Comparison of ENCODE assay signal across 23 cellular contexts in the genomic region with DNA sequence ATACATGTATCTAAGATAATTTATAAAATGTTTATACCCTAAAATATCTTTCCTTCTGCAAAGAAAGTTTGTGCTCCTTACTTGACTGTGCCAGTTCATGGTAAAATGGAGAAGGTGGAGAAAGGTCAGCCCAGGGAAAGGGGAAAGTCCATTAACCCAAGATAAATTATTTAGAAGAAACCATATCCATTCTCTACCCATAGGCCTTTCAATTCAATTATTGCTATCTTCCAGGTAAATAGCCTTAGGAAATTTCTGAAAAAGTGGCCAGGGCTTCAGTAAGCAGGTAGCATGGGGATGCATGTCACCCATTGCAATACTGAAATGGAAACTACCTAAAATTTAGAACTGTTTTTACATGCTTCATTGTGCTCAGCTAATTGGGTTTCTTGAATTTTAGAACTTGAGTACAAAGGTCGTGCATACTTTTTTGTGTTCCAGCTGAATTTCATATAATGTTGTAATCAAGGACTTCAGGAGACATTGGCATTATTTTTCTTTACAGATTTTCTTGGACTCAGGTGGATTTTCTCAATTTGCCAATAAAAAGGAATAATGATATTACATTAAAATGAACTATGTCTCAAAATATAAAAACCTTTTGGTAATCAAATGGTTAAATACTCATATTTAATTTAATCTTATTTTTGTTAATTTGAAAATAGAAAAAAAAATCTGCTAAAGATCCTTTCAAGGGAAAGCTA.
DNase-seq lines count a peak whose midpoint lies in the region; ATAC-seq, FAIRE-seq and TF ChIP-seq lines count a peak whose summit lies in the region.
"Had no signal": no experiment of that assay in that cellular context is flagged by ENCODE, and none has a peak within 500 bp of the region (broad histone marks: within the 10 kb centered on the region; RNA-seq: fewer than 3 reads in every experiment).

No MANE protein-coding gene starts in this region.

- DNase-seq in nephron progenitor cell, result no peak
- DNase-seq in HTR-8/SVneo (ENCODE audit: insufficient read length, low spot score), result no peak
- DNase-seq in activated CD8-positive, alpha-beta memory T cell treated with anti-CD3 and anti-CD28 coated beads, Interleukin-2, amount 50 U/mL, for 48 hours, result no peak
- DNase-seq in NCI-H2227 (lab: John Stamatoyannopoulos, UW; ENCODE audit: unreplicated experiment), result no peak
- DNase-seq: activated CD4-positive, CD25-positive, alpha-beta regulatory T cell; activated T-cell treated with anti-CD3 and anti-CD28 coated beads, Interleukin-2, amount 50 U/mL, for 72 hours; cerebellar nuclear complex; DMS79; effector memory CD4-positive, alpha-beta T cell; mesenchymal stem cell; naive thymus-derived CD4-positive, alpha-beta T cell; NCI-H1417; NCI-H2171; ovary; sigmoid colon had no signal

- H3K9me3 Mint-ChIP-seq in nephron progenitor cell, result peaks cover 29% of the 10 kb centered on the region
- H3K9me3 Mint-ChIP-seq: stimulated activated effector memory CD8-positive, alpha-beta T cell treated with anti-CD3 and anti-CD28 coated beads, Interleukin-12 subunit alpha, Interleukin-12 subunit beta, amount 100 ng/mL, for 72 hours had no signal

- no peak for TF ChIP-seq POLR2A in GM18505 (IDR thresholded peaks at IDR 0.05; ENCODE audit: borderline replicate concordance, extremely low read depth, insufficient read depth, insufficient read length)

- H3K27ac Mint-ChIP-seq in nephron progenitor cell, result peak overlapping the region; percentile 45
- H3K27ac Mint-ChIP-seq: activated naive CD4-positive, alpha-beta T cell treated with anti-CD3 and anti-CD28 coated beads, Interleukin-2, amount 50 U/mL, for 72 hours; activated T-cell treated with anti-CD3 and anti-CD28 coated beads, Interleukin-2, amount 50 U/mL, for 72 hours; naive thymus-derived CD4-positive, alpha-beta T cell; stimulated activated effector memory CD8-positive, alpha-beta T cell treated with anti-CD3 and anti-CD28 coated beads, Interleukin-12 subunit alpha, Interleukin-12 subunit beta, amount 100 ng/mL, for 72 hours had no signal

- FAIRE-seq in HTR-8/SVneo (lab: Jason Lieb, UNC), result no peak
- FAIRE-seq: astrocyte, H1 had no signal

- H3K27me3 Mint-ChIP-seq in nephron progenitor cell (ENCODE audit: low read depth, poor library complexity), result peaks cover 3% of the 10 kb centered on the region

- H3K4me1 Mint-ChIP-seq in nephron progenitor cell, result peaks cover 17% of the 10 kb centered on the region
- H3K4me1 Mint-ChIP-seq: naive thymus-derived CD4-positive, alpha-beta T cell had no signal

- ATAC-seq in GM18505 (IDR thresholded peaks at IDR 0.05; ENCODE audit: unreplicated experiment) (peak; percentile 65), GM21360 (IDR thresholded peaks at IDR 0.05; ENCODE audit: unreplicated experiment) (peak; percentile 37), HG03442 (IDR thresholded peaks at IDR 0.05; ENCODE audit: unreplicated experiment) (peak; percentile 30), HG02571 (IDR thresholded peaks at IDR 0.05; ENCODE audit: unreplicated experiment) (no peak)
- ATAC-seq: activated naive CD4-positive, alpha-beta T cell treated with anti-CD3 and anti-CD28 coated beads, Interleukin-2, amount 50 U/mL, for 72 hours; activated T-cell treated with anti-CD3 and anti-CD28 coated beads, Interleukin-2, amount 50 U/mL, for 72 hours; naive thymus-derived CD4-positive, alpha-beta T cell; stimulated activated effector memory CD8-positive, alpha-beta T cell treated with anti-CD3 and anti-CD28 coated beads, Interleukin-12 subunit alpha, Interleukin-12 subunit beta, amount 100 ng/mL, for 72 hours had no signal

- peaks cover 79% of the 10 kb centered on the region for H3K36me3 Mint-ChIP-seq in nephron progenitor cell (ENCODE audit: low read depth)
- H3K36me3 Mint-ChIP-seq: stimulated activated effector memory CD8-positive, alpha-beta T cell treated with anti-CD3 and anti-CD28 coated beads, Interleukin-12 subunit alpha, Interleukin-12 subunit beta, amount 100 ng/mL, for 72 hours had no signal

- H3K4me3 Mint-ChIP-seq in nephron progenitor cell, result no peak overlapping the region
- H3K4me3 Mint-ChIP-seq: activated T-cell treated with anti-CD3 and anti-CD28 coated beads, Interleukin-2, amount 50 U/mL, for 72 hours; naive thymus-derived CD4-positive, alpha-beta T cell; stimulated activated effector memory CD8-positive, alpha-beta T cell treated with anti-CD3 and anti-CD28 coated beads, Interleukin-12 subunit alpha, Interleukin-12 subunit beta, amount 100 ng/mL, for 72 hours had no signal

- no peak for TF ChIP-seq CTCF in nephron progenitor cell (IDR thresholded peaks at IDR 0.05)
